Comparison of ENCODE assay signal across 15 cellular contexts in the genomic region with DNA sequence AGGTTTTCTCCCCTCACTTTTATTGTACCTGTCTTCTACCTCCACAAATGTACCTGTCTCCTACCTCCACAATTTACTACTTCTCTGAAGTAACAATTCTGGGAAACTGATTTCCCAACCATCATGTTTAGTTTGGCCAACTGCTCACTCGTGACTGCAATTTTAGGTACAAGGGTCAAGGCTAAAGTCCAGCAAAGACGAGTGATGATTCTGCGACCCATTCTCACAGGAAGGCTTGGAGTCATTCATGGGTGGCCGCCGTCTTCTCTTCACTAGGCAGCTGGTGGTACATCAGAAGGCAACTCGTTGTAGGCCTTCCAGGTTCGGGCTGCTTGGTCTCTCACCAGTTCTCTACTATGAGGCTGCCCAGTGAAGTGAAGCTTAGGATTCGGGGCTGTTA.
DNase-seq lines count a peak whose midpoint lies in the region; ATAC-seq and TF ChIP-seq lines count a peak whose summit lies in the region.
"Had no signal": no experiment of that assay in that cellular context is flagged by ENCODE, and none has a peak within 500 bp of the region (broad histone marks: within the 10 kb centered on the region; RNA-seq: fewer than 3 reads in every experiment).

No MANE protein-coding gene starts in this region.

- no peaks in the 10 kb centered on the region for H3K27me3 ChIP-seq in Peyer's patch
- H3K27me3 ChIP-seq in transverse colon, result no peaks in the 10 kb centered on the region

- H3K27ac ChIP-seq in Peyer's patch (peak overlapping the region in 2 of 4 donors; percentile 29 to 32), transverse colon (no peak overlapping the region)
- H3K27ac ChIP-seq: GM23248, HL-60 had no signal

- H3K36me3 ChIP-seq in Peyer's patch (no peaks in the 10 kb centered on the region), mucosa of descending colon (ENCODE audit: low read depth) (no peaks in the 10 kb centered on the region), transverse colon (no peaks in the 10 kb centered on the region)

- intact Hi-C loops in left colon (cut with DNase I, micrococcal nuclease), result no loop called here
- intact Hi-C loops in mucosa of descending colon (cut with DNase I, micrococcal nuclease), result no loop called here
- intact Hi-C loops in transverse colon (cut with DNase I; ENCODE audit: low total_unique reads), result no loop called here

- H3K9me3 ChIP-seq in Peyer's patch (no peaks in the 10 kb centered on the region), mucosa of descending colon (no peaks in the 10 kb centered on the region), transverse colon (no peaks in the 10 kb centered on the region)
- H3K9me3 ChIP-seq: Caco-2 had no signal

- TF ChIP-seq POLR2A in Peyer's patch (IDR thresholded peaks at IDR 0.05) (no peak), transverse colon (IDR thresholded peaks at IDR 0.05) (no peak)

- 73% methylated on average over 8 of the region's 8 CpGs; no CpG with 5 or more reads in 1 of the 2 donors for WGBS in transverse colon (ENCODE audit: low coverage in 1 of 2), 2 donors

- H3K36me3 Mint-ChIP-seq in natural killer cell treated with Interleukin-12 subunit alpha and Interleukin-12 subunit beta and Interleukin-15 and Interleukin-18, amount 100 ng/mL, for 72 hours, result no peaks in the 10 kb centered on the region
- H3K36me3 Mint-ChIP-seq: CD8-positive, alpha-beta memory T cell had no signal

- no peak overlapping the region for H3K4me3 Mint-ChIP-seq in natural killer cell treated with Interleukin-12 subunit alpha and Interleukin-12 subunit beta and Interleukin-15 and Interleukin-18, amount 100 ng/mL, for 72 hours
- H3K4me3 Mint-ChIP-seq: CD14-positive monocyte had no signal

- peak overlapping the region in 1 of 2 donors; percentile 15 for H3K27ac Mint-ChIP-seq in natural killer cell treated with Interleukin-12 subunit alpha and Interleukin-12 subunit beta and Interleukin-15 and Interleukin-18, amount 100 ng/mL, for 72 hours
- H3K27ac Mint-ChIP-seq: CD8-positive, alpha-beta memory T cell had no signal

- H3K4me3 ChIP-seq in Peyer's patch (no peak overlapping the region), mucosa of descending colon (no peak overlapping the region), transverse colon (no peak overlapping the region)
- H3K4me3 ChIP-seq: GM23248 had no signal

- peak in 2 of 3 donors; percentile 57 to 72 for DNase-seq in Peyer's patch
- DNase-seq in left colon, result no peak
- peak in 2 of 3 donors; percentile 33 to 58 for DNase-seq in mucosa of descending colon
- peak; percentile 25 for DNase-seq in transverse colon
- DNase-seq in NCI-H2107 treated with DMSO at 0.1 percent for 48 hours (lab: John Stamatoyannopoulos, UW; ENCODE audit: unreplicated experiment), result no peak
- no peak for DNase-seq in natural killer cell treated with Interleukin-12 subunit alpha and Interleukin-12 subunit beta and Interleukin-15 and Interleukin-18, amount 100 ng/mL, for 72 hours (ENCODE audit: low spot score)
- DNase-seq: Caco-2; CD8-positive, alpha-beta memory T cell; DND-41; GDM1; GM23248 had no signal

- H3K4me1 Mint-ChIP-seq in natural killer cell treated with Interleukin-12 subunit alpha and Interleukin-12 subunit beta and Interleukin-15 and Interleukin-18, amount 100 ng/mL, for 72 hours (ENCODE audit: low read depth in 2 of 2), result peaks cover 0 to 11% of the 10 kb centered on the region in 2 donors
- H3K4me1 Mint-ChIP-seq: CD8-positive, alpha-beta memory T cell had no signal

- TF ChIP-seq EP300 in transverse colon (IDR thresholded peaks at IDR 0.05; ENCODE audit: low read depth), result no peak

- H3K9me3 Mint-ChIP-seq in natural killer cell treated with Interleukin-12 subunit alpha and Interleukin-12 subunit beta and Interleukin-15 and Interleukin-18, amount 100 ng/mL, for 72 hours, result no peaks in the 10 kb centered on the region
- H3K9me3 Mint-ChIP-seq: CD14-positive monocyte; CD8-positive, alpha-beta memory T cell had no signal

- peak; percentile 34 for ATAC-seq in left colon
- ATAC-seq in mucosa of descending colon, result peak; percentile 25
- no peak for ATAC-seq in GM18502 (IDR thresholded peaks at IDR 0.05; ENCODE audit: poor library complexity, unreplicated experiment)
- ATAC-seq in natural killer cell treated with Interleukin-12 subunit alpha and Interleukin-12 subunit beta and Interleukin-15 and Interleukin-18, amount 100 ng/mL, for 72 hours, result no peak
- ATAC-seq: HCT116 had no signal

- no peaks in the 10 kb centered on the region for H3K27me3 Mint-ChIP-seq in natural killer cell treated with Interleukin-12 subunit alpha and Interleukin-12 subunit beta and Interleukin-15 and Interleukin-18, amount 100 ng/mL, for 72 hours
- H3K27me3 Mint-ChIP-seq: CD8-positive, alpha-beta memory T cell had no signal

- in situ Hi-C loops in transverse colon (cut with MboI; ENCODE audit: low pct_ligation_motif_present in 1 of 4, low pct_unique_long_range_greater_than_20kb in 1 of 4, low sequenced_read_pairs in 3 of 4), result no loop called here

- TF ChIP-seq CTCF in Peyer's patch (IDR thresholded peaks at IDR 0.05) (no peak), mucosa of descending colon (IDR thresholded peaks at IDR 0.05) (no peak), transverse colon (IDR thresholded peaks at IDR 0.05) (no peak)

- peaks cover 0 to 23% (median 2%) of the 10 kb centered on the region in 4 donors for H3K4me1 ChIP-seq in Peyer's patch
- H3K4me1 ChIP-seq in mucosa of descending colon (ENCODE audit: low read depth), result peaks cover 16% of the 10 kb centered on the region
- peaks cover 0 to 31% (median 8%) of the 10 kb centered on the region in 4 donors for H3K4me1 ChIP-seq in transverse colon

Comparison
In these comparisons a context has a peak if more than half of its experiments do, and no peak if none do; other contexts are left out.
1. DNase-seq: peak in Peyer's patch (2 of 3), mucosa of descending colon (2 of 3) and transverse colon (single experiment); none in left colon (0 of 2), NCI-H2107 treated with DMSO at 0.1 percent for 48 hours (single experiment) and natural killer cell treated with Interleukin-12 subunit alpha and Interleukin-12 subunit beta and Interleukin-15 and Interleukin-18, amount 100 ng/mL, for 72 hours (single experiment).
2. ATAC-seq: peak in left colon (single experiment) and mucosa of descending colon (single experiment); none in GM18502 (single experiment) and natural killer cell treated with Interleukin-12 subunit alpha and Interleukin-12 subunit beta and Interleukin-15 and Interleukin-18, amount 100 ng/mL, for 72 hours (0 of 2).